15 cellular contexts compared by ENCODE assay signal in genomic region chr16:30374538-30374937, GRCh38. TPM values are rescaled to one million over a fixed set of nuclear protein-coding genes. Genes with fewer than 3 reads are reported as not detected.
A peak's percentile ranks its signal among the peaks of the same experiment; 100 is the strongest.
DNase-seq lines count a peak whose midpoint lies in the region; ATAC-seq and TF ChIP-seq lines count a peak whose summit lies in the region.
"Had no signal": no experiment of that assay in that cellular context is flagged by ENCODE, and none has a peak within 500 bp of the region (broad histone marks: within the 10 kb centered on the region; RNA-seq: fewer than 3 reads in every experiment).

A gene with protein sequence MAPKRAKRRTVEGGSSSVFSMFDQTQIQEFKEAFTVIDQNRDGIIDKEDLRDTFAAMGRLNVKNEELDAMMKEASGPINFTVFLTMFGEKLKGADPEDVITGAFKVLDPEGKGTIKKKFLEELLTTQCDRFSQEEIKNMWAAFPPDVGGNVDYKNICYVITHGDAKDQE (plus strand): TSS chr16:30374802. CDS start chr16:30374858, 56 bp downstream.

- TF ChIP-seq CTCF in HEK293 (tag by site-specific recombination; IDR thresholded peaks at IDR 0.05) = no peak
- TF ChIP-seq CTCF in body of pancreas (IDR thresholded peaks at IDR 0.05) = no peak
- TF ChIP-seq CTCF in nephron (IDR thresholded peaks at IDR 0.05; ENCODE audit: unreplicated experiment in 3 of 3) = no peak

- DNase-seq in CD4-positive, CD25-positive, alpha-beta regulatory T cell = no peak
- DNase-seq in body of pancreas (no peak), NCI-H748 treated with DMSO at 0.1 percent for 48 hours (lab: John Stamatoyannopoulos, UW) (no peak), kidney tubule cell (ENCODE audit: low spot score) (no peak), T1000 (lab: John Stamatoyannopoulos, UW) (no peak), DMS 273 treated with DMSO at 0.1 percent for 48 hours (lab: John Stamatoyannopoulos, UW) (no peak)
- DNase-seq: foreskin keratinocyte, NCI-H1417 treated with DMSO at 0.1 percent for 48 hours, thyroid gland had no signal

- no peak within 1 kb of the TSS for H3K4me3 ChIP-seq in CD4-positive, CD25-positive, alpha-beta regulatory T cell (ENCODE audit: low read depth, low read length)
- no peak within 1 kb of the TSS for H3K4me3 ChIP-seq in HEK293 (ENCODE audit: low read depth, low read length)
- no peak within 1 kb of the TSS for H3K4me3 ChIP-seq in body of pancreas
- H3K4me3 ChIP-seq: thyroid gland had no signal

- peak within 1 kb of the TSS in 2 of 4 donors; percentile 15 to 64 for H3K4me3 Mint-ChIP-seq in CD4-positive, CD25-positive, alpha-beta regulatory T cell
- peak within 1 kb of the TSS; percentile 60 to 88 (median 87) for H3K4me3 Mint-ChIP-seq in nephron
- H3K4me3 Mint-ChIP-seq: memory B cell, WTC11 had no signal

- H3K27me3 ChIP-seq in CD4-positive, CD25-positive, alpha-beta regulatory T cell (ENCODE audit: control insufficient read depth, insufficient read depth, low read length) = no peaks in the 10 kb centered on the region
- no peaks in the 10 kb centered on the region for H3K27me3 ChIP-seq in body of pancreas
- H3K27me3 ChIP-seq: foreskin keratinocyte, thyroid gland had no signal

- intact Hi-C loops in body of pancreas (cut with DNase I) = no loop called here

- H3K9me3 ChIP-seq in CD4-positive, CD25-positive, alpha-beta regulatory T cell (ENCODE audit: control insufficient read depth in 2 of 2, low read length in 2 of 2) = no peaks in the 10 kb centered on the region
- H3K9me3 ChIP-seq in HEK293 (ENCODE audit: control insufficient read depth, insufficient read depth, low read depth, low read length) = no peaks in the 10 kb centered on the region
- no peaks in the 10 kb centered on the region for H3K9me3 ChIP-seq in body of pancreas
- H3K9me3 ChIP-seq: thyroid gland had no signal

- H3K36me3 ChIP-seq in CD4-positive, CD25-positive, alpha-beta regulatory T cell (ENCODE audit: control insufficient read depth, insufficient read depth, low read length) = no peaks in the 10 kb centered on the region
- no peaks in the 10 kb centered on the region for H3K36me3 ChIP-seq in HEK293 (ENCODE audit: control insufficient read depth in 2 of 2, insufficient read depth in 1 of 2, low read length in 2 of 2)
- no peaks in the 10 kb centered on the region for H3K36me3 ChIP-seq in body of pancreas (replicated peaks in 1 of 2; ENCODE audit: insufficient read depth in 1 of 2, low read depth in 2 of 2)
- H3K36me3 ChIP-seq: thyroid gland had no signal

- peaks cover 0 to 2% (median 0%) of the 10 kb centered on the region in 7 donors for H3K9me3 Mint-ChIP-seq in CD4-positive, CD25-positive, alpha-beta regulatory T cell
- H3K9me3 Mint-ChIP-seq in nephron = no peaks in the 10 kb centered on the region
- H3K9me3 Mint-ChIP-seq: memory B cell, WTC11 had no signal

- POLR2A ChIA-PET in HEK293 (lab: Yijun Ruan, JAX) = interaction anchor here (0.7 kb wide), 1 partner anchor 10 kb away, joined by 4 read pairs; no protein-coding TSS in a partner anchor

- H3K27ac ChIP-seq in CD4-positive, CD25-positive, alpha-beta regulatory T cell (ENCODE audit: insufficient read depth, low read length, poor library complexity, severe bottlenecking) = no peak within 1 kb of the TSS
- H3K27ac ChIP-seq in HEK293 (ENCODE audit: extremely low read depth, low read depth, low read length) (no peak within 1 kb of the TSS), body of pancreas (peak within 1 kb of the TSS; percentile 23 to 89 (median 84))
- H3K27ac ChIP-seq: foreskin keratinocyte, HL-60 had no signal

- H3K4me1 ChIP-seq in CD4-positive, CD25-positive, alpha-beta regulatory T cell (ENCODE audit: control insufficient read depth, insufficient read depth, low read length, poor library complexity, severe bottlenecking) = peaks cover 38% of the 10 kb centered on the region
- peaks cover 7% of the 10 kb centered on the region for H3K4me1 ChIP-seq in HEK293 (ENCODE audit: control insufficient read depth, insufficient read depth, low read length)
- peaks cover 49% of the 10 kb centered on the region for H3K4me1 ChIP-seq in body of pancreas
- H3K4me1 ChIP-seq: foreskin keratinocyte had no signal

- no peaks in the 10 kb centered on the region for H3K36me3 Mint-ChIP-seq in CD4-positive, CD25-positive, alpha-beta regulatory T cell
- H3K36me3 Mint-ChIP-seq in nephron (ENCODE audit: low read depth) = no peaks in the 10 kb centered on the region
- H3K36me3 Mint-ChIP-seq: WTC11 had no signal

- H3K27ac Mint-ChIP-seq in CD4-positive, CD25-positive, alpha-beta regulatory T cell = peak within 1 kb of the TSS; percentile 75 to 100 (median 82)
- H3K27ac Mint-ChIP-seq in nephron = peak within 1 kb of the TSS; percentile 81 to 99 (median 99)
- H3K27ac Mint-ChIP-seq: memory B cell, WTC11 had no signal

- no peak for ATAC-seq in CD4-positive, CD25-positive, alpha-beta regulatory T cell (ENCODE audit: low read depth in 2 of 2)
- no peak for ATAC-seq in body of pancreas
- ATAC-seq: foreskin keratinocyte, WTC11 had no signal

- TF ChIP-seq POLR2A in body of pancreas (IDR thresholded peaks at IDR 0.05) = no peak

- H3K27me3 Mint-ChIP-seq in CD4-positive, CD25-positive, alpha-beta regulatory T cell = peaks cover 9% of the 10 kb centered on the region
- H3K27me3 Mint-ChIP-seq in nephron (ENCODE audit: low read depth) = no peaks in the 10 kb centered on the region
- H3K27me3 Mint-ChIP-seq: memory B cell had no signal

- 98 to 100% methylated on average over 5 to 6 of the region's 6 CpGs for WGBS in body of pancreas, 2 donors

- CTCF ChIA-PET in HEK293 (lab: Yijun Ruan, JAX) = interaction anchor here (2.1 kb wide), 1 partner anchor 35 kb away, joined by 10 read pairs; no protein-coding TSS in a partner anchor

- H3K4me1 Mint-ChIP-seq in CD4-positive, CD25-positive, alpha-beta regulatory T cell = peaks cover 0 to 52% (median 27%) of the 10 kb centered on the region in 4 donors
- H3K4me1 Mint-ChIP-seq in nephron = peaks cover 19% of the 10 kb centered on the region

TF ChIP-seq in HEK293, 187 proteins besides CTCF, POLR2A, EP300 and RAD21:
- TF ChIP-seq OSR2 (tag by site-specific recombination; IDR thresholded peaks at IDR 0.05) = no peak
- TF ChIP-seq, protein P1, sequence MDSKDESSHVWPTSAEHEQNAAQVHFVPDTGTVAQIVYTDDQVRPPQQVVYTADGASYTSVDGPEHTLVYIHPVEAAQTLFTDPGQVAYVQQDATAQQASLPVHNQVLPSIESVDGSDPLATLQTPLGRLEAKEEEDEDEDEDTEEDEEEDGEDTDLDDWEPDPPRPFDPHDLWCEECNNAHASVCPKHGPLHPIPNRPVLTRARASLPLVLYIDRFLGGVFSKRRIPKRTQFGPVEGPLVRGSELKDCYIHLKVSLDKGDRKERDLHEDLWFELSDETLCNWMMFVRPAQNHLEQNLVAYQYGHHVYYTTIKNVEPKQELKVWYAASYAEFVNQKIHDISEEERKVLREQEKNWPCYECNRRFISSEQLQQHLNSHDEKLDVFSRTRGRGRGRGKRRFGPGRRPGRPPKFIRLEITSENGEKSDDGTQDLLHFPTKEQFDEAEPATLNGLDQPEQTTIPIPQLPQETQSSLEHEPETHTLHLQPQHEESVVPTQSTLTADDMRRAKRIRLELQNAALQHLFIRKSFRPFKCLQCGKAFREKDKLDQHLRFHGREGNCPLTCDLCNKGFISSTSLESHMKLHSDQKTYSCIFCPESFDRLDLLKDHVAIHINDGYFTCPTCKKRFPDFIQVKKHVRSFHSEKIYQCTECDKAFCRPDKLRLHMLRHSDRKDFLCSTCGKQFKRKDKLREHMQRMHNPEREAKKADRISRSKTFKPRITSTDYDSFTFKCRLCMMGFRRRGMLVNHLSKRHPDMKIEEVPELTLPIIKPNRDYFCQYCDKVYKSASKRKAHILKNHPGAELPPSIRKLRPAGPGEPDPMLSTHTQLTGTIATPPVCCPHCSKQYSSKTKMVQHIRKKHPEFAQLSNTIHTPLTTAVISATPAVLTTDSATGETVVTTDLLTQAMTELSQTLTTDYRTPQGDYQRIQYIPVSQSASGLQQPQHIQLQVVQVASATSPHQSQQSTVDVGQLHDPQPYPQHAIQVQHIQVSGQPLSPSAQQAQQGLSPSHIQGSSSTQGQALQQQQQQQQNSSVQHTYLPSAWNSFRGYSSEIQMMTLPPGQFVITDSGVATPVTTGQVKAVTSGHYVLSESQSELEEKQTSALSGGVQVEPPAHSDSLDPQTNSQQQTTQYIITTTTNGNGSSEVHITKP (tag by site-specific recombination; IDR thresholded peaks at IDR 0.05) = 0 out of 2 replicates have a peak, but pooled peaks have one; percentile 16
- TF ChIP-seq KLF10 (tag by site-specific recombination; IDR thresholded peaks at IDR 0.05) = no peak
- peak; percentile 94 for TF ChIP-seq ZIC2 (tag by site-specific recombination; IDR thresholded peaks at IDR 0.05)
- TF ChIP-seq GLIS1 (tag by site-specific recombination; IDR thresholded peaks at IDR 0.05) = peak; percentile 63
- peak; percentile 33; the same call in 1 of the 2 replicates for TF ChIP-seq ZBTB8A (tag by site-specific recombination; IDR thresholded peaks at IDR 0.05)
- no peak for TF ChIP-seq IKZF3 (tag by site-specific recombination; IDR thresholded peaks at IDR 0.05)

RNA-seq across cellular contexts. Expression of the gene that starts here (rescaled TPM):
- 4.1 TPM for total RNA-seq in CD4-positive, CD25-positive, alpha-beta regulatory T cell
- polyA plus RNA-seq in CD4-positive, CD25-positive, alpha-beta regulatory T cell = 1 to 10 TPM in 1 of 4 donors, not detected in 3; 1.7 TPM
- not detected for total RNA-seq in body of pancreas
- total RNA-seq: foreskin keratinocyte, NCI-H460, thyroid gland had no signal

Comparison
In these comparisons a context has a peak if more than half of its experiments do, and no peak if none do; other contexts are left out.
1. H3K27ac ChIP-seq: peak in body of pancreas (4 of 4); none in CD4-positive, CD25-positive, alpha-beta regulatory T cell (single experiment) and HEK293 (single experiment).